8 cellular contexts compared by ENCODE assay signal in the genomic region with DNA sequence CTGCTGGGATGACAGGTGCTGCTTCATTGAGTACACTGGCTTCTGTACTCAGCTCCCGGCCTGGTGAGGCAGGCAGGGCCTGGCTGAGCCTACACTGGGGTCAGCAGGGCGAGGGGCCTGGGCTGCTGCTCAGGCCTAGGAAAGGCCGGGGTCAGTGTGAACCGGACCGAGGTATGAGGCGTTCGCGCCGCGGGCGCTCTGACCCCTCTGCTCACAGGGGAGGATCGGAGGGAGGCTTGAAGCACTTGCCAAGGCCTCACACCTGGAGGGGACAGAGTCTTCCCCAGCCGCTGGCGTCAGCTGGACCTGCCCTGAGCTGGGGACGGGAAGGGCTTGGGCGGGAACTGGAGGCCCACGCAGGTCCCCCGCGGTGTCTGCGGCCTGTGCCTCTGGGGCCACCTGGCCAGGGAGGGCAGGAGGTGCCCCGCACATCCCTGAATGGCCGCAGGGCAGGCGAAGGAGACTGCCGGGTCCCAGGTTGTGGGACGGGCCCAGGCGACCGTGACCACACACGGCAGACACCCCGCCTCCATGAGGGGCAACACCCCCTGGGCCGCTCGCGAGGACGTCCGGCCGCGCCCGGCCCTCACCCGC. TPM values are rescaled to one million over a fixed set of nuclear protein-coding genes. Genes with fewer than 3 reads are reported as not detected.
DNase-seq lines count a peak whose midpoint lies in the region; ATAC-seq, FAIRE-seq and TF ChIP-seq lines count a peak whose summit lies in the region.

No MANE protein-coding gene starts in this region.

- TF ChIP-seq POLR2A in ovary (IDR thresholded peaks at IDR 0.05) = no peak

- H3K27me3 ChIP-seq in esophagus (ENCODE audit: control insufficient read depth in 1 of 2, insufficient read depth in 2 of 2, low read length in 2 of 2) (no peaks in the 10 kb centered on the region), ovary (no peaks in the 10 kb centered on the region)

- H3K9ac ChIP-seq in SK-N-MC (ENCODE audit: insufficient read length) = peak overlapping the region; percentile 96

- H3K4me1 ChIP-seq in esophagus (ENCODE audit: control insufficient read depth in 2 of 2, insufficient read depth in 2 of 2, low read length in 1 of 2) = peaks cover 5 to 25% of the 10 kb centered on the region in 2 donors
- H3K4me1 ChIP-seq in ovary (ENCODE audit: insufficient read depth) = peaks cover 6% of the 10 kb centered on the region

- TF ChIP-seq EP300 in ovary (IDR thresholded peaks at IDR 0.05) = no peak

- H3K36me3 ChIP-seq in SK-N-MC (ENCODE audit: insufficient read depth, low read length) (no peaks in the 10 kb centered on the region; the same call in 1 of the 2 replicates), esophagus (ENCODE audit: control insufficient read depth in 2 of 2, insufficient read depth in 2 of 2, low read length in 1 of 2) (peaks cover 0 to 15% of the 10 kb centered on the region in 2 donors), ovary (no peaks in the 10 kb centered on the region)

- H3K27ac ChIP-seq in SK-N-MC (peak overlapping the region; percentile 60; the same call in 1 of the 2 replicates), esophagus (ENCODE audit: low read depth in 2 of 2, low read length in 1 of 2) (peak overlapping the region; percentile 64 to 82), ovary (peak overlapping the region; percentile 55 to 85)

- DNase-seq in 8988T (peak; percentile 55), SK-N-MC (ENCODE audit: low read depth, low spot score) (no peak), ovary (peak in 1 of 5 donors; percentile 61), mucosa of gallbladder (ENCODE audit: low spot score) (no peak), D721Med (ENCODE audit: insufficient read length, low spot score) (no peak)

- FAIRE-seq in D721Med (lab: Jason Lieb, UNC) = no peak

- H3K9me3 ChIP-seq in SK-N-MC (ENCODE audit: low read depth, low read length) = no peaks in the 10 kb centered on the region
- no peaks in the 10 kb centered on the region for H3K9me3 ChIP-seq in esophagus (ENCODE audit: control insufficient read depth in 2 of 2, insufficient read depth in 1 of 2, low read depth in 1 of 2, low read length in 1 of 2)
- no peaks in the 10 kb centered on the region for H3K9me3 ChIP-seq in ovary

- intact Hi-C loops in ovary (cut with DNase I) = loop anchor here in 2 of 4 donors (10.0 kb wide), 2 partner anchors 223 to 1013 kb away; a partner anchor contains a TSS

- no peak for TF ChIP-seq CTCF in ovary (IDR thresholded peaks at IDR 0.05)
- TF ChIP-seq CTCF in D721Med (IDR thresholded peaks at IDR 0.05; ENCODE audit: insufficient read depth, missing control alignments) = no peak

- H3K4me3 ChIP-seq in SK-N-MC = peak overlapping the region; percentile 96
- H3K4me3 ChIP-seq in esophagus (ENCODE audit: low read depth in 1 of 2, low read length in 2 of 2) = peak overlapping the region; percentile 90 to 94
- H3K4me3 ChIP-seq in ovary = peak overlapping the region; percentile 87

- ATAC-seq in GM18520 (IDR thresholded peaks at IDR 0.05; ENCODE audit: unreplicated experiment) = peak; percentile 21
- peak; percentile 19 for ATAC-seq in HG03025 (IDR thresholded peaks at IDR 0.05; ENCODE audit: low FRiP score, unreplicated experiment)

- 5 to 6% methylated on average over 32 to 38 of the region's 38 CpGs for WGBS in esophagus, 2 donors
- WGBS in ovary, 3 donors = 1 to 8% (median 2%) methylated on average over 6 to 38 of the region's 38 CpGs

RNA-seq across cellular contexts. Expression of a gene that starts 0.5 kb away (rescaled TPM):
- 10 to 100 TPM; 19.7 to 21.1 TPM for polyA plus RNA-seq in esophagus
- 10 to 100 TPM; 14.4 to 25.9 (median 23.0) TPM for total RNA-seq in ovary
- 10 to 100 TPM; 14.5 to 19.3 TPM for polyA plus RNA-seq in ovary
- total RNA-seq in mucosa of gallbladder = 17.9 TPM

RNA-seq across cellular contexts. Expression of a gene that starts 20.3 kb away (rescaled TPM):
- 100 to 1,000 TPM in 1 of 2 donors, 10 to 100 TPM in 1; 85.8 to 116 TPM for polyA plus RNA-seq in esophagus
- total RNA-seq in ovary = 100 to 1,000 TPM in 3 of 7 donors, 10 to 100 TPM in 4; 51.0 to 130 (median 99.0) TPM
- 100 to 1,000 TPM in 1 of 2 donors, 10 to 100 TPM in 1; 66.0 to 224 TPM for polyA plus RNA-seq in ovary
- total RNA-seq in mucosa of gallbladder = 172 TPM

RNA-seq across cellular contexts. Expression of a gene that starts 20.5 kb away (rescaled TPM):
- 1 to 10 TPM; 3.0 to 5.8 TPM for polyA plus RNA-seq in esophagus
- 10 to 100 TPM; 15.6 to 24.2 (median 17.8) TPM for total RNA-seq in ovary
- polyA plus RNA-seq in ovary = 1 to 10 TPM; 1.7 to 8.6 TPM
- total RNA-seq in mucosa of gallbladder = 24.4 TPM
